In genomic region chr5:117160361-117160760, GRCh38 we compare ENCODE assay signal across 1 cellular context.
TF ChIP-seq lines count a peak whose summit lies in the region.

No MANE protein-coding gene starts in this region.

TF ChIP-seq in GM23338, 12 proteins besides CTCF, POLR2A, EP300 and RAD21 (continued from another document):
- TF ChIP-seq ZNF462 (CRISPR knock-in tag; IDR thresholded peaks at IDR 0.05) (no peak), ZNF331 (CRISPR knock-in tag; IDR thresholded peaks at IDR 0.05; ENCODE audit: low read depth) (no peak), POLR2AphosphoS5 (IDR thresholded peaks at IDR 0.05; ENCODE audit: low read depth) (no peak), REST (IDR thresholded peaks at IDR 0.05; ENCODE audit: unreplicated experiment) (no peak), ZNF114 (CRISPR knock-in tag; IDR thresholded peaks at IDR 0.05) (no peak)
